Comparison of ENCODE assay signal across 8 cellular contexts in the genomic region with DNA sequence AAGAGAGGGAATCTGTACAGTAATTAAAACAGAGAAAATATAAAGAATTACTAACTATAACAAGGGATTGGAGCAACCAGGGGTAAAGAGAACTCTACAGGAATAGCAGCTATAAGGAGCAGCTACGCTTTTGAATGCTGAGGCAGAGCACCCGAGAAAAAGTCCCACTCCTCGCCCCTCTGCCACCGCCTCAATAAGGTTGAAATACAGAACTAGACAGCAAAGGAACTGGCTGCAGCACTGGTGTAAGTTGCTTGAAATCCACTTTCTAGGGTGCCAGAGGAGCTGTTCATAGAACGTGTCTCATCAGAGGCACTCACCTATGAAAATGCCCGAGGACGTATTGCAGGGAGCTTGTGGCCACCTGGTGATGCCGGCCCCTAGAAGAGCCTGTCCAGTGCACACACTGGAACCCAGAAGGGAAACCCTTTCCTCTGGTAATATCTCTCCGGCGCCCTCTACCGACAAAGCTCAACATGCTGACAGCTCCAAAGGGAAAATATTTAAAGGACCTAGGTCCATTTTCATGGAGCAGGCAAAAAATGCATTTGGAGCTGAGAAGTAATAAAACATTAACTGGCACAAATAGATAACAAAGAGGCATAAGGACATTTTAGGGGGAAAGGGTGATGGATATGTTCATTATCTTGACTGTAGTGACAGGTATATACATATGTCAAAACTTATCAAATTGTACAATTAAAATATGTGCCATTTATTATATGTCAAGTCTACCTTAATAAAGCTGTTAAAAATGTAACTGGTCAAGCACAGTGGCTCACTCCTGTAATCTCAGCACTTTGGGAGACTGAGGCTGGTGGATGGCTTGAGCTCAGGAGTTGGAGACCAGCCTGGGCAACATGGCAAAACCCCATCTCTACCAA.
DNase-seq lines count a peak whose midpoint lies in the region; ATAC-seq and TF ChIP-seq lines count a peak whose summit lies in the region.

No MANE protein-coding gene starts in this region.

- H3K4me3 ChIP-seq in AG04450 (ENCODE audit: low read depth, low read length), result no peak overlapping the region
- no peak overlapping the region for H3K4me3 ChIP-seq in GM12865 (ENCODE audit: low read depth, low read length)

- H3K36me3 Mint-ChIP-seq in activated T-helper 1 cell treated with anti-CD3 and anti-CD28 coated beads, Interleukin-12 subunit alpha, Interleukin-12 subunit beta, Interleukin-2, Interleukin-4 antibody, amounts not matched to agents 30 ng/mL and 10 ng/mL and 1 ng/mL, durations not matched to agents 14 hours and 24 hours and 36 hours (ENCODE audit: low read depth), result no peaks in the 10 kb centered on the region

- H3K9me3 ChIP-seq in AG04450 (ENCODE audit: control insufficient read depth, insufficient read depth, low read length), result no peaks in the 10 kb centered on the region

- intact Hi-C loops in activated T-helper 1 cell treated with anti-CD3 and anti-CD28 coated beads, Interleukin-12 subunit alpha, Interleukin-12 subunit beta, Interleukin-2, Interleukin-4 antibody, amounts not matched to agents 30 ng/mL and 10 ng/mL and 1 ng/mL, durations not matched to agents 14 hours and 24 hours and 36 hours (cut with micrococcal nuclease), result loop anchor here (1.0 to 5.0 kb wide), 2 partner anchors 111 to 127 kb away; no protein-coding TSS in a partner anchor
- intact Hi-C loops in Right ventricle myocardium superior (cut with DNase I), result no loop called here

- no peak overlapping the region for H3K4me3 Mint-ChIP-seq in activated T-helper 1 cell treated with anti-CD3 and anti-CD28 coated beads, Interleukin-12 subunit alpha, Interleukin-12 subunit beta, Interleukin-2, Interleukin-4 antibody, amounts not matched to agents 30 ng/mL and 10 ng/mL and 1 ng/mL, durations not matched to agents 14 hours and 24 hours and 36 hours

- POLR2A ChIA-PET in AG04450 (lab: Yijun Ruan, JAX), result interaction anchor here (0.7 to 1.6 kb wide), 2 partner anchors 113 to 114 kb away, joined by 3 to 5 read pairs; no protein-coding TSS in a partner anchor

- no peak overlapping the region for H3K27ac ChIP-seq in AG04450 (ENCODE audit: low read depth, low read length)

- no peak overlapping the region for H3K27ac Mint-ChIP-seq in activated T-helper 1 cell treated with anti-CD3 and anti-CD28 coated beads, Interleukin-12 subunit alpha, Interleukin-12 subunit beta, Interleukin-2, Interleukin-4 antibody, amounts not matched to agents 30 ng/mL and 10 ng/mL and 1 ng/mL, durations not matched to agents 14 hours and 24 hours and 36 hours

- H3K27me3 ChIP-seq in AG04450 (ENCODE audit: control insufficient read depth, insufficient read depth, low read length), result no peaks in the 10 kb centered on the region

- H3K4me1 Mint-ChIP-seq in activated T-helper 1 cell treated with anti-CD3 and anti-CD28 coated beads, Interleukin-12 subunit alpha, Interleukin-12 subunit beta, Interleukin-2, Interleukin-4 antibody, amounts not matched to agents 30 ng/mL and 10 ng/mL and 1 ng/mL, durations not matched to agents 14 hours and 24 hours and 36 hours (ENCODE audit: low read depth), result no peaks in the 10 kb centered on the region

- TF ChIP-seq CTCF in AG04450 (IDR thresholded peaks at IDR 0.05; ENCODE audit: low read depth, low read length), result peak; percentile 88
- TF ChIP-seq CTCF in GM12865 (IDR thresholded peaks at IDR 0.05; ENCODE audit: insufficient read depth, low read depth, low read length, missing control alignments), result peak; percentile 72

- ATAC-seq in HG02885 (IDR thresholded peaks at IDR 0.05; ENCODE audit: poor library complexity, unreplicated experiment) (peak; percentile 80), Right ventricle myocardium superior (ENCODE audit: poor library complexity) (peak; percentile 62), HG03439 (IDR thresholded peaks at IDR 0.05; ENCODE audit: unreplicated experiment) (no peak)

- H3K9me3 Mint-ChIP-seq in activated T-helper 1 cell treated with anti-CD3 and anti-CD28 coated beads, Interleukin-12 subunit alpha, Interleukin-12 subunit beta, Interleukin-2, Interleukin-4 antibody, amounts not matched to agents 30 ng/mL and 10 ng/mL and 1 ng/mL, durations not matched to agents 14 hours and 24 hours and 36 hours, result no peaks in the 10 kb centered on the region

- DNase-seq in AG04450 (ENCODE audit: low read depth, low spot score) (peak; percentile 34), GM12865 (ENCODE audit: low read depth) (peak; percentile 66), NCI-H748 (lab: John Stamatoyannopoulos, UW; ENCODE audit: unreplicated experiment) (peak; percentile 79), Right ventricle myocardium superior (peak; percentile 64), pulmonary artery endothelial cell (ENCODE audit: low read depth, low spot score) (peak; percentile 13)
- peak; percentile 2 for DNase-seq in activated T-helper 1 cell treated with anti-CD3 and anti-CD28 coated beads, Interleukin-12 subunit alpha, Interleukin-12 subunit beta, Interleukin-2, Interleukin-4 antibody, amounts not matched to agents 30 ng/mL and 10 ng/mL and 1 ng/mL, durations not matched to agents 14 hours and 24 hours and 36 hours (ENCODE audit: low spot score)

- peaks cover 6% of the 10 kb centered on the region for H3K27me3 Mint-ChIP-seq in activated T-helper 1 cell treated with anti-CD3 and anti-CD28 coated beads, Interleukin-12 subunit alpha, Interleukin-12 subunit beta, Interleukin-2, Interleukin-4 antibody, amounts not matched to agents 30 ng/mL and 10 ng/mL and 1 ng/mL, durations not matched to agents 14 hours and 24 hours and 36 hours (ENCODE audit: insufficient read depth)

- CTCF ChIA-PET in AG04450 (lab: Charles Lee), result interaction anchor here (0.5 to 9.8 kb wide), 57 partner anchors 9 to 1449 kb away, joined by 3 to 232 read pairs (median 5); no protein-coding TSS in a partner anchor

Comparison
In these comparisons a context has a peak if more than half of its experiments do, and no peak if none do; other contexts are left out.
1. DNase-seq: peak in every context shown above with its lines; median percentile 79 in NCI-H748; 66 in GM12865; 64 in Right ventricle myocardium superior; 34 in AG04450; 13 in pulmonary artery endothelial cell; 2 in activated T-helper 1 cell treated with anti-CD3 and anti-CD28 coated beads, Interleukin-12 subunit alpha, Interleukin-12 subunit beta, Interleukin-2, Interleukin-4 antibody, amounts not matched to agents 30 ng/mL and 10 ng/mL and 1 ng/mL, durations not matched to agents 14 hours and 24 hours and 36 hours.